ENCODE assay signal across 8 cellular contexts in the genomic region with DNA sequence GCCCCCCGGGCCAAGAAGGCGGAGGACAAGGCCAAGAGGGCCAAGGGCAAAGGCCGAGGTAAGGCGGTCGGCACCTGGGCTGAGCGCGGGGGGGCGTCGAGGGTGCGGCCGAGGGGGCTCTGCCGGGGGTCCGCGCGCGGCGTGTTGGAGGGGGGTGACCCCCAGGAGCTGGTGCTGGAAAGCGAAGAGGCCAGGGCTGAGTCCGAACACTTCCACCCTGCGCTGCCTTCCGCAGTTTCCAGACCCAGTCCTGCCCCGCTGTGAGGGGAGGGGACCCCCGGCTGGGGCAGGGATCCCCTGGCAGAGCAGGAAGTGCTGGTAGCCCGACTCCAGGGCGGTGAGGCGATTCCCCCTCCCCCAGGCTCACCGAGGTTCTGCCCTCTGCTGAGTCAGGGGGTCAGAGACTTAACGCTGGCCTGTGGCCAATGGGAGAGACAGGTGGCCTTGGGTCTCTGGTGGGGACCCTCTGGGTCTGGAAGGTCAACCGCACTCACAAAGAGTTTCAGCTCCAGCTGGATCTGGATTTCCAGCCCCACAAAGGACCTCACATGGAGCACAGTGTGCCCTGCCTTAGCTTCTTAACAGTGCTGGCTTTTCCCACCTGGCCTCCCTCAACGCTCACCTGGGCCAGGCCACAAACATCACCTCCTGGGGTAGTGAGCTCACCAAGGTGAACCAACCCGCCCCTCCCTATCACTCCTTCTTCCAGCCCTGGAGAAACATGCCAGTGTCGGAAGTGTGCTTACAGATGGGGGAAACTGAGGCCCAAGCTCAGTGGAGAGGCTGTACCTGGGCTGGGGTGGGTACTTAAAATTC. TPM values are rescaled to one million over a fixed set of nuclear protein-coding genes. Genes with fewer than 3 reads are reported as not detected.
A peak's percentile ranks its signal among the peaks of the same experiment; 100 is the strongest.
DNase-seq lines count a peak whose midpoint lies in the region; ATAC-seq and TF ChIP-seq lines count a peak whose summit lies in the region.

No MANE protein-coding gene starts in this region.

- H3K9me3 Mint-ChIP-seq in activated T-cell treated with anti-CD3 and anti-CD28 coated beads, Interleukin-2, amount 50 U/mL, for 24 hours: no peaks in the 10 kb centered on the region

- no peak overlapping the region for H3K27ac Mint-ChIP-seq in activated T-cell treated with anti-CD3 and anti-CD28 coated beads, Interleukin-2, amount 50 U/mL, for 24 hours

- no peaks in the 10 kb centered on the region for H3K9me3 ChIP-seq in body of pancreas
- H3K9me3 ChIP-seq in thymus (ENCODE audit: control insufficient read depth): no peaks in the 10 kb centered on the region

- TF ChIP-seq POLR2A in body of pancreas (IDR thresholded peaks at IDR 0.05): peak; percentile 49 to 87 (median 80)

- no peak for DNase-seq in activated T-cell treated with anti-CD3 and anti-CD28 coated beads, Interleukin-2, amount 50 U/mL, for 24 hours
- no peak for DNase-seq in activated T-cell treated with anti-CD3 and anti-CD28 coated beads for 4 hours
- peak; percentile 63 to 74 (median 70) for DNase-seq in body of pancreas
- peak; percentile 77 for DNase-seq in left kidney (ENCODE audit: low read depth, low spot score)
- DNase-seq in activated effector memory CD4-positive, alpha-beta T cell treated with Interleukin-2 at 50 U/mL for 16 hours: no peak

- peak overlapping the region; percentile 43 for H3K4me3 Mint-ChIP-seq in activated T-cell treated with anti-CD3 and anti-CD28 coated beads, Interleukin-2, amount 50 U/mL, for 24 hours

- H3K36me3 ChIP-seq in body of pancreas (replicated peaks in 1 of 2; ENCODE audit: insufficient read depth in 1 of 2, low read depth in 2 of 2): no peaks in the 10 kb centered on the region
- no peaks in the 10 kb centered on the region for H3K36me3 ChIP-seq in thymus (ENCODE audit: control insufficient read depth, insufficient read depth)

- ATAC-seq in body of pancreas (peak; percentile 62), GM18868 (IDR thresholded peaks at IDR 0.05; ENCODE audit: unreplicated experiment) (no peak), HG03095 (IDR thresholded peaks at IDR 0.05; ENCODE audit: unreplicated experiment) (no peak)

- no peaks in the 10 kb centered on the region for H3K4me1 Mint-ChIP-seq in activated T-cell treated with anti-CD3 and anti-CD28 coated beads, Interleukin-2, amount 50 U/mL, for 24 hours (ENCODE audit: low read depth)

- WGBS in body of pancreas, 2 donors: 3% methylated on average over 32 of the region's 32 CpGs; no CpG with 5 or more reads in 1 of the 2 donors
- WGBS in thymus: 17% methylated on average over 32 of the region's 32 CpGs

- H3K4me1 ChIP-seq in body of pancreas (peaks cover 64% of the 10 kb centered on the region), thymus (ENCODE audit: control insufficient read depth, insufficient read depth, low read length) (peaks cover 4% of the 10 kb centered on the region)

- H3K27me3 ChIP-seq in body of pancreas: no peaks in the 10 kb centered on the region
- peaks cover 20% of the 10 kb centered on the region for H3K27me3 ChIP-seq in thymus (ENCODE audit: control insufficient read depth, insufficient read depth)

- peaks cover 33% of the 10 kb centered on the region for H3K27me3 Mint-ChIP-seq in activated T-cell treated with anti-CD3 and anti-CD28 coated beads, Interleukin-2, amount 50 U/mL, for 24 hours

- H3K27ac ChIP-seq in body of pancreas (peak overlapping the region; percentile 93 to 100 (median 98)), thymus (ENCODE audit: low read depth) (peak overlapping the region; percentile 70)

- H3K4me3 ChIP-seq in body of pancreas: peak overlapping the region; percentile 76 to 83
- H3K4me3 ChIP-seq in thymus (ENCODE audit: low read length): peak overlapping the region; percentile 57

- no peaks in the 10 kb centered on the region for H3K36me3 Mint-ChIP-seq in activated T-cell treated with anti-CD3 and anti-CD28 coated beads, Interleukin-2, amount 50 U/mL, for 24 hours (ENCODE audit: low read depth)

- intact Hi-C loops in body of pancreas (cut with DNase I): no loop called here

- TF ChIP-seq CTCF in body of pancreas (IDR thresholded peaks at IDR 0.05): no peak

RNA-seq across cellular contexts. Expression of a gene that starts 39.8 kb away (rescaled TPM):
- 1 to 10 TPM; 2.3 to 4.9 TPM for total RNA-seq in body of pancreas
- polyA plus RNA-seq in thymus: 2.5 TPM

Comparison
In these comparisons a context has a peak if more than half of its experiments do, and no peak if none do; other contexts are left out.
1. DNase-seq: peak in body of pancreas (4 of 4) and left kidney (single experiment); none in activated T-cell treated with anti-CD3 and anti-CD28 coated beads, Interleukin-2, amount 50 U/mL, for 24 hours (single experiment), activated T-cell treated with anti-CD3 and anti-CD28 coated beads for 4 hours (single experiment) and activated effector memory CD4-positive, alpha-beta T cell treated with Interleukin-2 at 50 U/mL for 16 hours (single experiment).